Comparison of ENCODE assay signal across 18 cellular contexts in the genomic region with DNA sequence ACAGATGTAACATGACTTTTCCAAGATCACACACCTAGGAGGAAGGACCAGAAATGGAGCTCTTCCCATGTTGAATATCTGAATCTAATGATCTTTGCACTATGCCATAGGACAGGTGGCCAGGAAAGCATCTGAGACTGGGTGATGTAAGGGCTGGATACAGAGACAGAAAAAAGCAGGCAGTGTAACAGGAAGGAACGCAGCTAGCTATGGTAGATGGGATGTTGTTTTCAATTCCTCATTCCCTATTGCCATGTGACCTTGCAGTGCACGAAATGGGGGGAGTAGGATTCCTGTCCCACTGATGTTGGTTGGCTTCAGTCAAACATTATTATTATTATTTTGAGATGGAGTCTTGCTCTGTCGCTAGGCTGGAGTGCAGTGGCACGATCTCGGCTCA. TPM values are rescaled to one million over a fixed set of nuclear protein-coding genes. Genes with fewer than 3 reads are reported as not detected.
DNase-seq lines count a peak whose midpoint lies in the region; ATAC-seq and TF ChIP-seq lines count a peak whose summit lies in the region.
"Had no signal": no experiment of that assay in that cellular context is flagged by ENCODE, and none has a peak within 500 bp of the region (broad histone marks: within the 10 kb centered on the region; RNA-seq: fewer than 3 reads in every experiment).

No MANE protein-coding gene starts in this region.

- no peaks in the 10 kb centered on the region for H3K27me3 ChIP-seq in CD8-positive, alpha-beta memory T cell (ENCODE audit: insufficient read depth, low read length, poor library complexity, severe bottlenecking)
- H3K27me3 ChIP-seq in IMR-90 (ENCODE audit: control insufficient read depth, insufficient read depth, low read length) (no peaks in the 10 kb centered on the region; the same call in 1 of the 2 replicates), thyroid gland (no peaks in the 10 kb centered on the region)

- H3K23ac ChIP-seq in IMR-90 (ENCODE audit: low read depth, low read length), result peak overlapping the region; percentile 85; the same call in 1 of the 2 replicates

- POLR2A ChIA-PET in CD8-positive, alpha-beta memory T cell (lab: Charles Lee), result no interaction called here
- POLR2A ChIA-PET in IMR-90 (lab: Charles Lee; ENCODE audit: unreplicated experiment), result no interaction called here

- CTCF ChIA-PET in CD8-positive, alpha-beta memory T cell (lab: Charles Lee), result no interaction called here
- CTCF ChIA-PET in IMR-90 (lab: Yijun Ruan, JAX), result no interaction called here

- BruUV-seq in IMR-90 (replicated peaks; lab: Mats Ljungman, UMichigan), result no TSS peak

- H3K4me1 Mint-ChIP-seq in CD8-positive, alpha-beta memory T cell, result peaks cover 5 to 7% (median 6%) of the 10 kb centered on the region in 3 donors

- no peak overlapping the region for H2BK120ac ChIP-seq in IMR-90 (ENCODE audit: low read depth, low read length)

- H2AK9ac ChIP-seq in IMR-90 (replicated peaks; ENCODE audit: low read depth, low read length, poor library complexity), result no peak overlapping the region

- peak overlapping the region; percentile 63 for H2AFZ ChIP-seq in IMR-90 (replicated peaks; ENCODE audit: low read length, poor library complexity)
- H2AFZ ChIP-seq: GM23248 had no signal

- no peak overlapping the region for H3K18ac ChIP-seq in IMR-90 (ENCODE audit: low read depth, low read length)

- H3K9ac ChIP-seq in IMR-90 (ENCODE audit: low read depth, low read length), result no peak overlapping the region
- H3K9ac ChIP-seq: GM23248 had no signal

- no peak overlapping the region for H2AK5ac ChIP-seq in IMR-90 (ENCODE audit: low read depth, low read length)

- H2BK15ac ChIP-seq in IMR-90 (ENCODE audit: low read depth, low read length), result no peak overlapping the region

- H3K27me3 Mint-ChIP-seq in CD8-positive, alpha-beta memory T cell, result no peaks in the 10 kb centered on the region

- no peak overlapping the region for H2BK20ac ChIP-seq in IMR-90 (ENCODE audit: low read depth, low read length)

- dilution Hi-C loops in IMR-90 (cut with HindIII; ENCODE audit: low sequenced_read_pairs, unreplicated experiment), result no loop called here

- in situ Hi-C loops in IMR-90 (cut with MboI; ENCODE audit: low sequenced_read_pairs), result no loop called here

- ATAC-seq in IMR-90 (ENCODE audit: low read depth) (no peak), HG03469 (IDR thresholded peaks at IDR 0.05; ENCODE audit: unreplicated experiment) (no peak)
- ATAC-seq: GM12878 had no signal

- H3K4ac ChIP-seq in IMR-90 (ENCODE audit: low read depth, low read length), result no peak overlapping the region

- no peak overlapping the region for H2BK5ac ChIP-seq in IMR-90 (ENCODE audit: low read depth, low read length, poor library complexity, severe bottlenecking)

- no CpG with 5 or more reads among the region's 5 CpGs for WGBS in IMR-90 (ENCODE audit: extremely low coverage in 2 of 2, insufficient read length in 1 of 2), 2 experiments
- 87% methylated on average over 5 of the region's 5 CpGs for WGBS in thyroid gland, 2 donors

- TF ChIP-seq CTCF in IMR-90 (conservative IDR thresholded peaks at IDR 0.05; ENCODE audit: low read depth, low read length) (no peak), thyroid gland (IDR thresholded peaks at IDR 0.05) (no peak)

- no peaks in the 10 kb centered on the region for H3K9me3 ChIP-seq in CD8-positive, alpha-beta memory T cell (ENCODE audit: low read length)
- no peaks in the 10 kb centered on the region for H3K9me3 ChIP-seq in IMR-90 (ENCODE audit: control insufficient read depth, insufficient read depth, low read length)
- no peaks in the 10 kb centered on the region for H3K9me3 ChIP-seq in thyroid gland

- H3K4me3 Mint-ChIP-seq in CD8-positive, alpha-beta memory T cell, result no peak overlapping the region

- no peak overlapping the region for H3K27ac ChIP-seq in CD8-positive, alpha-beta memory T cell (ENCODE audit: low read depth, low read length)
- no peak overlapping the region for H3K27ac ChIP-seq in IMR-90 (ENCODE audit: insufficient read depth, low read length)
- no peak overlapping the region for H3K27ac ChIP-seq in thyroid gland
- H3K27ac ChIP-seq: GM23248 had no signal

- peaks cover under 1 to 2% of the 10 kb centered on the region in 2 experiments; a peak in 2 of 4 replicates for H3K79me1 ChIP-seq in IMR-90 (ENCODE audit: low read depth in 1 of 2, low read length in 2 of 2)

- peaks cover under 1% of the 10 kb centered on the region for H3K4me1 ChIP-seq in CD8-positive, alpha-beta memory T cell (ENCODE audit: insufficient read depth, low read length)
- H3K4me1 ChIP-seq in IMR-90 (ENCODE audit: control insufficient read depth, insufficient read depth, low read length) (no peaks in the 10 kb centered on the region), thyroid gland (no peaks in the 10 kb centered on the region)

- H3K36me3 Mint-ChIP-seq in CD8-positive, alpha-beta memory T cell, result peaks cover 0 to 3% (median 0%) of the 10 kb centered on the region in 3 donors

- no peak overlapping the region for H3K4me2 ChIP-seq in IMR-90 (ENCODE audit: low read depth, low read length)

- no peak overlapping the region for H4K8ac ChIP-seq in IMR-90 (ENCODE audit: low read depth in 2 of 2, low read length in 2 of 2)

- peak overlapping the region in 5 of 8 donors; percentile 11 to 71 (median 21) for H3K27ac Mint-ChIP-seq in CD8-positive, alpha-beta memory T cell

- H3K9me3 Mint-ChIP-seq in CD8-positive, alpha-beta memory T cell, result no peaks in the 10 kb centered on the region

- peaks cover 2% of the 10 kb centered on the region; the same call in 1 of the 2 replicates for H3K9me1 ChIP-seq in IMR-90 (ENCODE audit: insufficient read depth, low read length)

- H4K91ac ChIP-seq in IMR-90 (ENCODE audit: insufficient read depth, low read depth, low read length), result no peak overlapping the region

- DNase-seq in CD1c-positive myeloid dendritic cell (ENCODE audit: extremely low spot score), result peak; percentile 54
- DNase-seq in CD8-positive, alpha-beta memory T cell, result no peak
- no peak for DNase-seq in IMR-90
- DNase-seq in medulla oblongata (ENCODE audit: extremely low spot score), result peak; percentile 34
- DNase-seq in thyroid gland, result no peak
- no peak for DNase-seq in NCI-H2227 (lab: John Stamatoyannopoulos, UW; ENCODE audit: unreplicated experiment)
- DNase-seq: COR-L47, GM23248, KG1, NCI-H1105, NCI-H187, NCI-H2171, SW 1271 had no signal

- intact Hi-C loops in IMR-90 (cut with micrococcal nuclease), result no loop called here
- intact Hi-C loops in thyroid gland (cut with DNase I), result no loop called here

- TF ChIP-seq POLR2A in IMR-90 (IDR thresholded peaks at IDR 0.05; ENCODE audit: low read depth, low read length) (no peak), thyroid gland (IDR thresholded peaks at IDR 0.05) (no peak)

- no peaks in the 10 kb centered on the region for H3K36me3 ChIP-seq in CD8-positive, alpha-beta memory T cell (ENCODE audit: insufficient read depth, low read length)
- H3K36me3 ChIP-seq in IMR-90 (ENCODE audit: control insufficient read depth, insufficient read depth, low read length), result no peaks in the 10 kb centered on the region
- no peaks in the 10 kb centered on the region for H3K36me3 ChIP-seq in thyroid gland

- no peak overlapping the region for H3K56ac ChIP-seq in IMR-90 (ENCODE audit: extremely low read depth, insufficient read depth, low read length)

- no peaks in the 10 kb centered on the region; the same call in 1 of the 2 replicates for H4K20me1 ChIP-seq in IMR-90 (ENCODE audit: insufficient read depth, low read length)

- H3K4me3 ChIP-seq in CD8-positive, alpha-beta memory T cell (ENCODE audit: low read length), result no peak overlapping the region
- H3K4me3 ChIP-seq in IMR-90 (ENCODE audit: insufficient read depth, low read depth, low read length), result no peak overlapping the region
- H3K4me3 ChIP-seq in thyroid gland (replicated peaks in 1 of 3), result no peak overlapping the region
- H3K4me3 ChIP-seq: GM12878, GM23248 had no signal

- H3K14ac ChIP-seq in IMR-90 (replicated peaks; ENCODE audit: low read depth, low read length), result no peak overlapping the region

- TF ChIP-seq RAD21 in IMR-90 (IDR thresholded peaks at IDR 0.05; ENCODE audit: low read length), result no peak

- H4K5ac ChIP-seq in IMR-90 (ENCODE audit: low read depth, low read length), result no peak overlapping the region

TF ChIP-seq in IMR-90, 13 proteins besides CTCF, POLR2A, EP300 and RAD21 (continues in another document):
- TF ChIP-seq RFX5 (IDR thresholded peaks at IDR 0.05; ENCODE audit: low read depth, low read length) (no peak), NFE2L2 (IDR thresholded peaks at IDR 0.05; ENCODE audit: low read depth, low read length) (no peak), RCOR1 (IDR thresholded peaks at IDR 0.05; ENCODE audit: insufficient replicate concordance, low read length) (no peak), BHLHE40 (IDR thresholded peaks at IDR 0.05; ENCODE audit: low read depth, low read length) (no peak), FOS (IDR thresholded peaks at IDR 0.05; ENCODE audit: low read depth, low read length) (no peak), CEBPB (IDR thresholded peaks at IDR 0.05; ENCODE audit: low read depth, low read length) (no peak), MAFK (IDR thresholded peaks at IDR 0.05; ENCODE audit: low read depth, low read length) (no peak), SMC3 (IDR thresholded peaks at IDR 0.05; ENCODE audit: low read depth, low read length) (no peak)
- TF ChIP-seq, protein P1, sequence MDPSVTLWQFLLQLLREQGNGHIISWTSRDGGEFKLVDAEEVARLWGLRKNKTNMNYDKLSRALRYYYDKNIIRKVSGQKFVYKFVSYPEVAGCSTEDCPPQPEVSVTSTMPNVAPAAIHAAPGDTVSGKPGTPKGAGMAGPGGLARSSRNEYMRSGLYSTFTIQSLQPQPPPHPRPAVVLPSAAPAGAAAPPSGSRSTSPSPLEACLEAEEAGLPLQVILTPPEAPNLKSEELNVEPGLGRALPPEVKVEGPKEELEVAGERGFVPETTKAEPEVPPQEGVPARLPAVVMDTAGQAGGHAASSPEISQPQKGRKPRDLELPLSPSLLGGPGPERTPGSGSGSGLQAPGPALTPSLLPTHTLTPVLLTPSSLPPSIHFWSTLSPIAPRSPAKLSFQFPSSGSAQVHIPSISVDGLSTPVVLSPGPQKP (IDR thresholded peaks at IDR 0.05; ENCODE audit: borderline replicate concordance, low read depth, low read length), result no peak

RNA-seq across cellular contexts. Expression of a gene that starts 3.7 kb away (rescaled TPM):
- not detected for total RNA-seq in CD8-positive, alpha-beta memory T cell
- 0.59 TPM for polyA plus RNA-seq in CD8-positive, alpha-beta memory T cell
- total RNA-seq in IMR-90 (2012; rRNA removed) (0.28 and 0.36 TPM in 2 replicates), thyroid gland (10 to 100 TPM in 1 of 4 donors, 1 to 10 TPM in 2, not detected in 1; 2.0 to 13.6 (median 2.5) TPM)
- polyA plus RNA-seq in IMR-90 (2012; rRNA removed), result 5.5 and 6.9 TPM in 2 replicates
- 1.1 and 1.2 TPM in 2 replicates for polyA plus RNA-seq in IMR-90 (2012; cell fraction: cytosol; rRNA removed)
- polyA plus RNA-seq in IMR-90 (2012; cell fraction: nucleus; rRNA removed; ENCODE audit: low replicate concordance), result 30.7 and 71.3 TPM in 2 replicates
- total RNA-seq: HT1080, RPMI7951 had no signal

RNA-seq across cellular contexts. Expression of a gene that starts 48.9 kb away (rescaled TPM):
- under 1 TPM in 1 of 2 experiments, not detected in 1; 0.29 TPM for total RNA-seq in CD8-positive, alpha-beta memory T cell
- polyA plus RNA-seq in CD8-positive, alpha-beta memory T cell, result not detected
- total RNA-seq in IMR-90 (2012; rRNA removed) (not detected in 2 replicates), thyroid gland (under 1 TPM in 1 of 4 donors, not detected in 3; 0.67 TPM)
- 0.13 and 0.17 TPM in 2 replicates for polyA plus RNA-seq in IMR-90 (2012; rRNA removed)
- 0.02 and 0.03 TPM in 2 replicates for polyA plus RNA-seq in IMR-90 (2012; cell fraction: cytosol; rRNA removed)
- polyA plus RNA-seq in IMR-90 (2012; cell fraction: nucleus; rRNA removed; ENCODE audit: low replicate concordance), result 1.3 and 2.0 TPM in 2 replicates
- total RNA-seq: HT1080, RPMI7951 had no signal
- polyA plus RNA-seq: BJ, GM23248 had no signal

Comparison
In these comparisons a context has a peak if more than half of its experiments do, and no peak if none do; other contexts are left out.
1. DNase-seq: peak in CD1c-positive myeloid dendritic cell (single experiment) and medulla oblongata (single experiment); none in CD8-positive, alpha-beta memory T cell (0 of 5), IMR-90 (single experiment), thyroid gland (0 of 2) and NCI-H2227 (single experiment).